ENCODE assay signal across 10 cellular contexts in the genomic region with DNA sequence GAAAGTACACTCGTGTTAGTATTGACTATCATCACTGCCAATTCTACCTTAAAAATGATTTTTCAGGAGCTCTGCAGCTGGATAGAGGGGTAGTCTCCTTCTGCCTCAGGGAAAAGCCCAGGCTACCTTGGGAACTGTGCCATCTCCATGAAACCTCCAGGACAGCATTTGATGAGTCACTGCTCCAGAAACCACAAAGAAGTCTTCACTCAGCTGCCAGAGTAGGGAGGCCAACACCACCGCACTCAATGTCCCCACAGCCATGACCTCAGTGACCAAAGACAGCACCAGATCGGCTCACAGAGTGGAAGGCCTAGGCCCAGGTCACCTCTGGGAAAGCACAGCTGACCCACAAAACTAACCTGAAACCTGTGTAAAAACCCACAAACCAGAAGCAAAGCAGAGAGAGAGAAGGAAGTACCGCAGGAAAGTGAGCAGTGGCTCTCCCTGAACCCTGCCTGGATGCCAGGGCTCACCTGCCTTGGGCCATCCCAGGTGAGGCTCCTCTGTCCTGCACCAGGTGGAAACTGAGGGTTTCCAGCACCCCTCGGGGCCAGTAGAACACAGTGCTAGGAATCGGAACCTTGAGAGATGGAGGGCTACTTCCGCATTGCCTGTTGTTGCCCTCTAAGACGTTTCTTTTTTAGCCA. TPM values are rescaled to one million over a fixed set of nuclear protein-coding genes. Genes with fewer than 3 reads are reported as not detected.
DNase-seq lines count a peak whose midpoint lies in the region; ATAC-seq and TF ChIP-seq lines count a peak whose summit lies in the region.
"Had no signal": no experiment of that assay in that cellular context is flagged by ENCODE, and none has a peak within 500 bp of the region (broad histone marks: within the 10 kb centered on the region; RNA-seq: fewer than 3 reads in every experiment).

No MANE protein-coding gene starts in this region.

- RAD21 ChIA-PET in HCT116 (lab: Charles Lee; ENCODE audit: low non-redundant PET in 1 of 2, low total read pairs in 2 of 2, uncharacterized antibody in 2 of 2, unreplicated experiment in 2 of 2): no interaction called here

- H4K20me1 ChIP-seq in HCT116 (ENCODE audit: insufficient read depth): no peaks in the 10 kb centered on the region

- H3K27me3 ChIP-seq in HCT116 (ENCODE audit: insufficient read depth, low read length): no peaks in the 10 kb centered on the region
- no peaks in the 10 kb centered on the region for H3K27me3 ChIP-seq in right atrium auricular region
- H3K27me3 ChIP-seq in stomach smooth muscle (ENCODE audit: control insufficient read depth in 1 of 2, insufficient read depth in 2 of 2, low read length in 2 of 2): no peaks in the 10 kb centered on the region
- no peaks in the 10 kb centered on the region for H3K27me3 ChIP-seq in CD8-positive, alpha-beta memory T cell (ENCODE audit: insufficient read depth, low read length, poor library complexity, severe bottlenecking)

- no TSS peak for BruUV-seq in HCT116 (replicated peaks; lab: Mats Ljungman, UMichigan)

- H3K4me1 ChIP-seq in HCT116 (ENCODE audit: control insufficient read depth in 1 of 2, insufficient read depth in 2 of 2, low read length in 2 of 2): peaks cover 20 to 24% of the 10 kb centered on the region in 2 experiments; a peak in 3 of 4 replicates
- H3K4me1 ChIP-seq in right atrium auricular region: peaks cover 0 to 27% of the 10 kb centered on the region in 2 donors
- peaks cover 10% of the 10 kb centered on the region for H3K4me1 ChIP-seq in stomach smooth muscle (ENCODE audit: control insufficient read depth, insufficient read depth, low read length)
- H3K4me1 ChIP-seq in CD8-positive, alpha-beta memory T cell (ENCODE audit: insufficient read depth, low read length): no peaks in the 10 kb centered on the region

- H3K27ac Mint-ChIP-seq in activated naive CD4-positive, alpha-beta T cell treated with anti-CD3 and anti-CD28 coated beads, Interleukin-2, amount 10 ng/mL, durations not matched to agents 7 days and 5 days: no peak overlapping the region
- no peak overlapping the region for H3K27ac Mint-ChIP-seq in CD8-positive, alpha-beta memory T cell
- H3K27ac Mint-ChIP-seq: T-helper 1 cell treated with Interleukin-12 subunit alpha and Interleukin-12 subunit beta and Interleukin-4 antibody, amounts not matched to agents 30 μg/mL and 1 μg/mL, for 36 hours had no signal

- H3K9me3 ChIP-seq in HCT116 (ENCODE audit: control insufficient read depth in 1 of 2, insufficient read depth in 1 of 2, low read depth in 1 of 2, low read length in 2 of 2) (no peaks in the 10 kb centered on the region), right atrium auricular region (no peaks in the 10 kb centered on the region), stomach smooth muscle (ENCODE audit: control insufficient read depth in 2 of 2, low read length in 2 of 2) (no peaks in the 10 kb centered on the region)
- H3K9me3 ChIP-seq in CD8-positive, alpha-beta memory T cell (ENCODE audit: low read length): no peaks in the 10 kb centered on the region

- no peaks in the 10 kb centered on the region for H3K9me2 ChIP-seq in HCT116 (ENCODE audit: insufficient read depth)

- TF ChIP-seq POLR2A in HCT116 (IDR thresholded peaks at IDR 0.05; ENCODE audit: borderline replicate concordance, extremely low read depth, insufficient read depth, insufficient read length): no peak

- H3K4me1 Mint-ChIP-seq in activated naive CD4-positive, alpha-beta T cell treated with anti-CD3 and anti-CD28 coated beads, Interleukin-2, amount 10 ng/mL, durations not matched to agents 7 days and 5 days: no peaks in the 10 kb centered on the region
- H3K4me1 Mint-ChIP-seq in CD8-positive, alpha-beta memory T cell: no peaks in the 10 kb centered on the region

- intact Hi-C loops in HCT116 (cut with micrococcal nuclease): no loop called here

- H3K27ac ChIP-seq in HCT116 (ENCODE audit: low read depth, low read length): no peak overlapping the region
- H3K27ac ChIP-seq in right atrium auricular region: peak overlapping the region; percentile 64 to 71
- H3K27ac ChIP-seq in stomach smooth muscle (ENCODE audit: low read length): peak overlapping the region; percentile 11
- no peak overlapping the region for H3K27ac ChIP-seq in CD8-positive, alpha-beta memory T cell (ENCODE audit: low read depth, low read length)

- no peak overlapping the region for H2AFZ ChIP-seq in HCT116 (ENCODE audit: low read depth, low read length, poor library complexity, severe bottlenecking)

- no peaks in the 10 kb centered on the region for H3K9me3 Mint-ChIP-seq in activated naive CD4-positive, alpha-beta T cell treated with anti-CD3 and anti-CD28 coated beads, Interleukin-2, amount 10 ng/mL, durations not matched to agents 7 days and 5 days
- peaks cover 0 to under 1% (median 0%) of the 10 kb centered on the region in 5 donors for H3K9me3 Mint-ChIP-seq in CD8-positive, alpha-beta memory T cell
- H3K9me3 Mint-ChIP-seq: T-helper 1 cell treated with Interleukin-12 subunit alpha and Interleukin-12 subunit beta and Interleukin-4 antibody, amounts not matched to agents 30 μg/mL and 1 μg/mL, for 36 hours had no signal

- ATAC-seq in HCT116: peak; percentile 82
- no peak for ATAC-seq in HG02798 (IDR thresholded peaks at IDR 0.05; ENCODE audit: poor library complexity, unreplicated experiment)

- CTCF ChIA-PET in HCT116 (lab: Charles Lee): no interaction called here
- CTCF ChIA-PET in activated naive CD4-positive, alpha-beta T cell treated with anti-CD3 and anti-CD28 coated beads, Interleukin-2, amount 10 ng/mL, durations not matched to agents 7 days and 5 days (lab: Charles Lee): no interaction called here
- CTCF ChIA-PET in CD8-positive, alpha-beta memory T cell (lab: Charles Lee): no interaction called here

- DNase-seq in HCT116 (ENCODE audit: low read depth, low spot score) (peak; percentile 19), astrocyte of the cerebellum (ENCODE audit: low read depth) (peak; percentile 87), right atrium auricular region (ENCODE audit: low spot score) (peak; percentile 85)
- no peak for DNase-seq in activated naive CD4-positive, alpha-beta T cell treated with anti-CD3 and anti-CD28 coated beads, Interleukin-2, amount 10 ng/mL, durations not matched to agents 7 days and 5 days
- DNase-seq in activated CD4-positive, alpha-beta T cell treated with anti-CD3 and anti-CD28 coated beads for 1 hour: no peak
- DNase-seq in CD8-positive, alpha-beta memory T cell: no peak
- DNase-seq: NCI-H1105 had no signal

- H3K4me3 Mint-ChIP-seq in activated naive CD4-positive, alpha-beta T cell treated with anti-CD3 and anti-CD28 coated beads, Interleukin-2, amount 10 ng/mL, durations not matched to agents 7 days and 5 days: no peak overlapping the region
- no peak overlapping the region for H3K4me3 Mint-ChIP-seq in CD8-positive, alpha-beta memory T cell
- H3K4me3 Mint-ChIP-seq: T-helper 1 cell treated with Interleukin-12 subunit alpha and Interleukin-12 subunit beta and Interleukin-4 antibody, amounts not matched to agents 30 μg/mL and 1 μg/mL, for 36 hours had no signal

- H3K9ac ChIP-seq in HCT116 (ENCODE audit: low read length): no peak overlapping the region
- H3K9ac ChIP-seq in stomach smooth muscle (ENCODE audit: low read length in 2 of 2): no peak overlapping the region

- H3K36me3 Mint-ChIP-seq in activated naive CD4-positive, alpha-beta T cell treated with anti-CD3 and anti-CD28 coated beads, Interleukin-2, amount 10 ng/mL, durations not matched to agents 7 days and 5 days: no peaks in the 10 kb centered on the region
- H3K36me3 Mint-ChIP-seq in CD8-positive, alpha-beta memory T cell: no peaks in the 10 kb centered on the region

- POLR2A ChIA-PET in HCT116 (lab: Charles Lee): no interaction called here
- POLR2A ChIA-PET in CD8-positive, alpha-beta memory T cell (lab: Charles Lee): no interaction called here

- peak overlapping the region; percentile 59 for H3K4me2 ChIP-seq in HCT116 (ENCODE audit: low read length)

- H3K36me3 ChIP-seq in HCT116 (ENCODE audit: control insufficient read depth in 1 of 2, insufficient read depth in 2 of 2, low read length in 2 of 2) (no peaks in the 10 kb centered on the region), right atrium auricular region (no peaks in the 10 kb centered on the region), stomach smooth muscle (ENCODE audit: control insufficient read depth in 2 of 2, insufficient read depth in 2 of 2, low read length in 2 of 2) (no peaks in the 10 kb centered on the region)
- no peaks in the 10 kb centered on the region for H3K36me3 ChIP-seq in CD8-positive, alpha-beta memory T cell (ENCODE audit: insufficient read depth, low read length)

- no peak overlapping the region for H3K4me3 ChIP-seq in HCT116 (replicated peaks in 1 of 2; ENCODE audit: low read depth in 1 of 2, low read length in 2 of 2)
- H3K4me3 ChIP-seq in astrocyte of the cerebellum (ENCODE audit: low read depth, low read length): no peak overlapping the region
- H3K4me3 ChIP-seq in right atrium auricular region: no peak overlapping the region
- H3K4me3 ChIP-seq in stomach smooth muscle (ENCODE audit: low read length in 2 of 2): no peak overlapping the region
- H3K4me3 ChIP-seq in CD8-positive, alpha-beta memory T cell (ENCODE audit: low read length): no peak overlapping the region

- no peaks in the 10 kb centered on the region for H3K79me2 ChIP-seq in HCT116 (ENCODE audit: insufficient read depth, low read length)

- no peaks in the 10 kb centered on the region for H3K27me3 Mint-ChIP-seq in activated naive CD4-positive, alpha-beta T cell treated with anti-CD3 and anti-CD28 coated beads, Interleukin-2, amount 10 ng/mL, durations not matched to agents 7 days and 5 days
- H3K27me3 Mint-ChIP-seq in CD8-positive, alpha-beta memory T cell: peaks cover 0 to 18% of the 10 kb centered on the region in 2 donors

- TF ChIP-seq RAD21 in HCT116 (IDR thresholded peaks at IDR 0.05; ENCODE audit: low read depth): no peak

- in situ Hi-C loops in astrocyte of the cerebellum (cut with HindIII; ENCODE audit: low sequenced_read_pairs): no loop called here

- TF ChIP-seq CTCF in HCT116 (IDR thresholded peaks at IDR 0.05 in 2 of 3, conservative IDR thresholded peaks at IDR 0.05 in 1 of 3; ENCODE audit: borderline replicate concordance in 1 of 3, insufficient read depth in 1 of 3, low read depth in 2 of 3, low read length in 2 of 3) (no peak), astrocyte of the cerebellum (IDR thresholded peaks at IDR 0.05; ENCODE audit: low read depth, low read length, missing control alignments) (no peak), right atrium auricular region (IDR thresholded peaks at IDR 0.05) (no peak)

TF ChIP-seq in HCT116, 20 proteins besides CTCF, POLR2A, EP300 and RAD21:
- peak; percentile 60; the same call in 1 of the 2 replicates for TF ChIP-seq FOSL1 (IDR thresholded peaks at IDR 0.05; ENCODE audit: low read depth)
- no peak for TF ChIP-seq EZH2phosphoT487 (IDR thresholded peaks at IDR 0.05; ENCODE audit: borderline replicate concordance)
- peak; percentile 56; the same call in 1 of the 2 replicates for TF ChIP-seq CBX3 (IDR thresholded peaks at IDR 0.05; ENCODE audit: low read depth)
- peak; percentile 66 for TF ChIP-seq JUND (IDR thresholded peaks at IDR 0.05)
TF ChIP-seq in HCT116: peak in this region for 3.

RNA-seq across cellular contexts. Expression of a gene that starts 30.0 kb away (rescaled TPM):
- total RNA-seq in HCT116 (2021; ENCODE audit: unreplicated experiment) (0.07 TPM), right atrium auricular region (10 to 100 TPM; 26.8 to 34.7 TPM)
- not detected in 2 replicates for polyA plus RNA-seq in HCT116 (2012)
- total RNA-seq in CD8-positive, alpha-beta memory T cell: under 1 TPM; 0.80 to 0.90 TPM
- not detected for polyA plus RNA-seq in CD8-positive, alpha-beta memory T cell

Comparison
In these comparisons a context has a peak if more than half of its experiments do, and no peak if none do; other contexts are left out.
1. DNase-seq: peak in HCT116 (single experiment), astrocyte of the cerebellum (single experiment) and right atrium auricular region (single experiment); none in activated naive CD4-positive, alpha-beta T cell treated with anti-CD3 and anti-CD28 coated beads, Interleukin-2, amount 10 ng/mL, durations not matched to agents 7 days and 5 days (single experiment), activated CD4-positive, alpha-beta T cell treated with anti-CD3 and anti-CD28 coated beads for 1 hour (single experiment) and CD8-positive, alpha-beta memory T cell (0 of 5).
2. H3K27ac ChIP-seq: peak in right atrium auricular region (2 of 2) and stomach smooth muscle (single experiment); none in HCT116 (single experiment) and CD8-positive, alpha-beta memory T cell (single experiment).
3. RNA of a gene that starts 30.0 kb away (total RNA-seq): 26.8 to 34.7 TPM in right atrium auricular region; 0.80 to 0.90 TPM in CD8-positive, alpha-beta memory T cell and 0.07 TPM in HCT116 (single experiment); every median in the first group is over 10 times any median in the second.